In genomic region chr7:37367010-37367409, GRCh38 we compare ENCODE assay signal across 25 cellular contexts.
DNase-seq lines count a peak whose midpoint lies in the region; ATAC-seq, FAIRE-seq and TF ChIP-seq lines count a peak whose summit lies in the region.
"Had no signal": no experiment of that assay in that cellular context is flagged by ENCODE, and none has a peak within 500 bp of the region (broad histone marks: within the 10 kb centered on the region; RNA-seq: fewer than 3 reads in every experiment).

No MANE protein-coding gene starts in this region.

- CTCF ChIA-PET in HepG2 (lab: Yijun Ruan, JAX; ENCODE audit: low intra/inter-chr PET ratio, low total read pairs) = no interaction called here

- H3K4me3 ChIP-seq in liver (ENCODE audit: low read depth in 1 of 3, low read length in 3 of 3) (no peak overlapping the region), HepG2 (replicated peaks in 1 of 3; ENCODE audit: insufficient read depth in 1 of 3, low read depth in 2 of 3, low read length in 3 of 3) (no peak overlapping the region), neutrophil (ENCODE audit: low read depth in 1 of 2, low read length in 1 of 2) (no peak overlapping the region)
- H3K4me3 ChIP-seq: BLaER1, MG63, PC-9, SJCRH30 had no signal

- BruUV-seq in HepG2 (replicated peaks; lab: Mats Ljungman, UMichigan) = no TSS peak

- H3K27ac ChIP-seq in liver (ENCODE audit: low read depth in 1 of 2, low read length in 2 of 2) (no peak overlapping the region), HepG2 (ENCODE audit: extremely low read length, insufficient read depth, low read length) (no peak overlapping the region), neutrophil (peak overlapping the region; percentile 13)
- H3K27ac ChIP-seq: BLaER1, PC-9, SJCRH30 had no signal

- 57% methylated on average over 3 of the region's 3 CpGs for WGBS in liver
- 44% methylated on average over 3 of the region's 3 CpGs for WGBS in HepG2 (ENCODE audit: low lambda C conversion rate)

- no peak overlapping the region for H3K9ac ChIP-seq in liver (ENCODE audit: low read depth in 1 of 2, low read length in 2 of 2)
- H3K9ac ChIP-seq in HepG2 (ENCODE audit: insufficient read depth, low read depth, low read length) = no peak overlapping the region
- H3K9ac ChIP-seq: BLaER1 had no signal

- no peak for TF ChIP-seq CTCF in liver (IDR thresholded peaks at IDR 0.05; ENCODE audit: low read depth, low read length, missing input control)
- no peak for TF ChIP-seq CTCF in HepG2 (CRISPR knock-in tag; IDR thresholded peaks at IDR 0.05)
- no peak for TF ChIP-seq CTCF in neutrophil (IDR thresholded peaks at IDR 0.05)

- no peak for ATAC-seq in HepG2
- ATAC-seq in left colon = peak; percentile 44
- ATAC-seq: Right ventricle myocardium inferior had no signal

- POLR2A ChIA-PET in HepG2 (lab: Yijun Ruan, JAX) = no interaction called here

- H3K9me3 ChIP-seq in liver (ENCODE audit: control insufficient read depth in 4 of 4, low read length in 3 of 4) (no peaks in the 10 kb centered on the region), HepG2 (ENCODE audit: low read length) (no peaks in the 10 kb centered on the region), neutrophil (no peaks in the 10 kb centered on the region)
- H3K9me3 ChIP-seq: BLaER1, MG63, SJCRH30 had no signal

- H3K4me1 ChIP-seq in liver (ENCODE audit: control insufficient read depth in 4 of 4, insufficient read depth in 4 of 4, low read length in 3 of 4) = peaks cover 0 to 23% (median 12%) of the 10 kb centered on the region in 4 donors
- no peaks in the 10 kb centered on the region for H3K4me1 ChIP-seq in HepG2 (ENCODE audit: insufficient read depth, low read length)
- no peaks in the 10 kb centered on the region for H3K4me1 ChIP-seq in neutrophil (ENCODE audit: control insufficient read depth in 1 of 2, insufficient read depth in 1 of 2, low read depth in 1 of 2, low read length in 1 of 2)
- H3K4me1 ChIP-seq: BLaER1, SJCRH30 had no signal

- TF ChIP-seq POLR2A in HepG2 (IDR thresholded peaks at IDR 0.05; ENCODE audit: insufficient read depth in 1 of 2, low read depth in 2 of 2, low read length in 2 of 2) = no peak

- H2AFZ ChIP-seq in HepG2 (ENCODE audit: low read length) = no peak overlapping the region
- H2AFZ ChIP-seq: PC-9 had no signal

- no peaks in the 10 kb centered on the region for H3K79me2 ChIP-seq in HepG2 (ENCODE audit: insufficient read depth, low read length)

- H4K20me1 ChIP-seq in HepG2 (ENCODE audit: insufficient read depth, low read length) = no peaks in the 10 kb centered on the region
- H4K20me1 ChIP-seq: BLaER1 had no signal

- no peak for FAIRE-seq in HepG2 (lab: Jason Lieb, UNC)
- FAIRE-seq: A204.1, H1, HTR-8/SVneo had no signal

- DNase-seq in HepG2 (ENCODE audit: low spot score) (no peak), left colon (no peak), SW480 (ENCODE audit: low spot score) (no peak), GDM1 (lab: John Stamatoyannopoulos, UW) (no peak), NCI-H1694 (lab: John Stamatoyannopoulos, UW) (no peak)
- DNase-seq: CD4-positive, CD25-positive, alpha-beta regulatory T cell; DMS53; HCEC 1CT; KBM-7; MG63; NCI-H1105 treated with DMSO at 0.1 percent for 48 hours; NCI-H146; NCI-H2029; NCI-H446 treated with DMSO at 0.1 percent for 48 hours; NCI-H526; NCI-H82; PC-9 had no signal

- no peak for TF ChIP-seq EP300 in HepG2 (IDR thresholded peaks at IDR 0.05; ENCODE audit: low read depth in 2 of 2, low read length in 2 of 2)
- TF ChIP-seq EP300 in HepG2 (CRISPR knock-in tag; IDR thresholded peaks at IDR 0.05; ENCODE audit: borderline replicate concordance) = no peak

- no peak overlapping the region for H3K4me2 ChIP-seq in HepG2 (ENCODE audit: low read depth, low read length)
- H3K4me2 ChIP-seq: BLaER1, PC-9 had no signal

- H3K27me3 ChIP-seq in liver (ENCODE audit: control insufficient read depth in 4 of 4, insufficient read depth in 4 of 4, low read length in 3 of 4) = no peaks in the 10 kb centered on the region
- no peaks in the 10 kb centered on the region for H3K27me3 ChIP-seq in HepG2 (ENCODE audit: control insufficient read depth in 1 of 2, insufficient read depth in 2 of 2, low read length in 2 of 2)
- H3K27me3 ChIP-seq in neutrophil = no peaks in the 10 kb centered on the region
- H3K27me3 ChIP-seq: BLaER1, MG63, SJCRH30 had no signal

- TF ChIP-seq RAD21 in liver (IDR thresholded peaks at IDR 0.05) (no peak), HepG2 (CRISPR knock-in tag; IDR thresholded peaks at IDR 0.05) (no peak)

- H3K36me3 ChIP-seq in liver (ENCODE audit: control insufficient read depth in 4 of 4, insufficient read depth in 3 of 4, low read depth in 1 of 4, low read length in 3 of 4) = no peaks in the 10 kb centered on the region
- no peaks in the 10 kb centered on the region for H3K36me3 ChIP-seq in HepG2 (replicated peaks in 1 of 2; ENCODE audit: control insufficient read depth in 1 of 2, insufficient read depth in 2 of 2, low read length in 2 of 2)
- no peaks in the 10 kb centered on the region for H3K36me3 ChIP-seq in neutrophil
- H3K36me3 ChIP-seq: BLaER1, MG63, SJCRH30 had no signal

- intact Hi-C loops in HepG2 (cut with micrococcal nuclease; ENCODE audit: unreplicated experiment) (no loop called here), left colon (cut with DNase I, micrococcal nuclease) (no loop called here)

- in situ Hi-C loops in HepG2 (cut with HindIII; ENCODE audit: extremely low pct_ligation_motif_present, low pct_unique_long_range_greater_than_20kb) = no loop called here

TF ChIP-seq in liver, 16 proteins besides CTCF, POLR2A, EP300 and RAD21 (continues in another document):
- TF ChIP-seq SP1 (IDR thresholded peaks at IDR 0.05) (peak; percentile 56), RXRA (IDR thresholded peaks at IDR 0.05) (peak; percentile 34 to 52), FOXA1 (IDR thresholded peaks at IDR 0.05) (no peak), EGR1 (IDR thresholded peaks at IDR 0.05; ENCODE audit: low read depth in 2 of 2) (no peak)
- TF ChIP-seq, protein P1, sequence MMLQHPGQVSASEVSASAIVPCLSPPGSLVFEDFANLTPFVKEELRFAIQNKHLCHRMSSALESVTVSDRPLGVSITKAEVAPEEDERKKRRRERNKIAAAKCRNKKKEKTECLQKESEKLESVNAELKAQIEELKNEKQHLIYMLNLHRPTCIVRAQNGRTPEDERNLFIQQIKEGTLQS (IDR thresholded peaks at IDR 0.05) = no peak
- TF ChIP-seq, protein P2, sequence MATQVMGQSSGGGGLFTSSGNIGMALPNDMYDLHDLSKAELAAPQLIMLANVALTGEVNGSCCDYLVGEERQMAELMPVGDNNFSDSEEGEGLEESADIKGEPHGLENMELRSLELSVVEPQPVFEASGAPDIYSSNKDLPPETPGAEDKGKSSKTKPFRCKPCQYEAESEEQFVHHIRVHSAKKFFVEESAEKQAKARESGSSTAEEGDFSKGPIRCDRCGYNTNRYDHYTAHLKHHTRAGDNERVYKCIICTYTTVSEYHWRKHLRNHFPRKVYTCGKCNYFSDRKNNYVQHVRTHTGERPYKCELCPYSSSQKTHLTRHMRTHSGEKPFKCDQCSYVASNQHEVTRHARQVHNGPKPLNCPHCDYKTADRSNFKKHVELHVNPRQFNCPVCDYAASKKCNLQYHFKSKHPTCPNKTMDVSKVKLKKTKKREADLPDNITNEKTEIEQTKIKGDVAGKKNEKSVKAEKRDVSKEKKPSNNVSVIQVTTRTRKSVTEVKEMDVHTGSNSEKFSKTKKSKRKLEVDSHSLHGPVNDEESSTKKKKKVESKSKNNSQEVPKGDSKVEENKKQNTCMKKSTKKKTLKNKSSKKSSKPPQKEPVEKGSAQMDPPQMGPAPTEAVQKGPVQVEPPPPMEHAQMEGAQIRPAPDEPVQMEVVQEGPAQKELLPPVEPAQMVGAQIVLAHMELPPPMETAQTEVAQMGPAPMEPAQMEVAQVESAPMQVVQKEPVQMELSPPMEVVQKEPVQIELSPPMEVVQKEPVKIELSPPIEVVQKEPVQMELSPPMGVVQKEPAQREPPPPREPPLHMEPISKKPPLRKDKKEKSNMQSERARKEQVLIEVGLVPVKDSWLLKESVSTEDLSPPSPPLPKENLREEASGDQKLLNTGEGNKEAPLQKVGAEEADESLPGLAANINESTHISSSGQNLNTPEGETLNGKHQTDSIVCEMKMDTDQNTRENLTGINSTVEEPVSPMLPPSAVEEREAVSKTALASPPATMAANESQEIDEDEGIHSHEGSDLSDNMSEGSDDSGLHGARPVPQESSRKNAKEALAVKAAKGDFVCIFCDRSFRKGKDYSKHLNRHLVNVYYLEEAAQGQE (IDR thresholded peaks at IDR 0.05) = no peak

TF ChIP-seq in HepG2, 621 proteins besides CTCF, POLR2A, EP300 and RAD21:
- TF ChIP-seq KAT2B (IDR thresholded peaks at IDR 0.05; ENCODE audit: borderline replicate concordance, low read depth, low read length) (no peak), PHF8 (CRISPR knock-in tag; IDR thresholded peaks at IDR 0.05) (no peak), HNRNPL (IDR thresholded peaks at IDR 0.05; ENCODE audit: low read depth, low read length) (no peak)
